ENCODE assay signal across 14 cellular contexts in genomic region chr13:102907016-102907756, GRCh38.
DNase-seq lines count a peak whose midpoint lies in the region; ATAC-seq and TF ChIP-seq lines count a peak whose summit lies in the region.
"Had no signal": no experiment of that assay in that cellular context is flagged by ENCODE, and none has a peak within 500 bp of the region (broad histone marks: within the 10 kb centered on the region; RNA-seq: fewer than 3 reads in every experiment).

No MANE protein-coding gene starts in this region.

- ATAC-seq in stimulated activated naive CD8-positive, alpha-beta T cell treated with anti-CD3 and anti-CD28 coated beads, Interleukin-15, amount 100 ng/mL, for 72 hours: peak; percentile 37
- ATAC-seq in stimulated activated naive CD8-positive, alpha-beta T cell treated with anti-CD3 and anti-CD28 coated beads, Interleukin-15, Interleukin-2, amounts not matched to agents 100 U/mL and 50 U/mL, for 24 hours: no peak
- ATAC-seq in HG02678 (IDR thresholded peaks at IDR 0.05; ENCODE audit: unreplicated experiment) (peak; percentile 70), HG03457 (IDR thresholded peaks at IDR 0.05; ENCODE audit: unreplicated experiment) (peak; percentile 54)

- H3K4me3 ChIP-seq in HAP-1 (no peak overlapping the region), esophagus squamous epithelium (no peak overlapping the region)
- H3K4me3 ChIP-seq: coronary artery, SK-N-MC had no signal

- whole genome bisulfite sequencing in esophagus squamous epithelium, 2 donors: 33% methylated on average over 2 of the region's 2 CpGs

- H3K9me3 Mint-ChIP-seq in stimulated activated naive CD8-positive, alpha-beta T cell treated with anti-CD3 and anti-CD28 coated beads, Interleukin-15, amount 100 ng/mL, for 72 hours: no peaks in the 10 kb centered on the region

- H3K4me1 ChIP-seq in HAP-1: no peaks in the 10 kb centered on the region
- peaks cover 0 to 16% (median 4%) of the 10 kb centered on the region in 3 donors for H3K4me1 ChIP-seq in esophagus squamous epithelium

- in situ Hi-C loops in HAP-1 (cut with MboI; ENCODE audit: low sequenced_read_pairs): no loop called here

- H3K9me3 ChIP-seq in HAP-1 (no peaks in the 10 kb centered on the region), esophagus squamous epithelium (no peaks in the 10 kb centered on the region)

- TF ChIP-seq POLR2A in esophagus squamous epithelium (IDR thresholded peaks at IDR 0.05): no peak

- H3K36me3 ChIP-seq in HAP-1 (replicated peaks): no peaks in the 10 kb centered on the region
- no peaks in the 10 kb centered on the region for H3K36me3 ChIP-seq in esophagus squamous epithelium
- H3K36me3 ChIP-seq: WERI-Rb-1 had no signal

- TF ChIP-seq CTCF in esophagus squamous epithelium (IDR thresholded peaks at IDR 0.05): no peak

- H3K4me3 Mint-ChIP-seq in stimulated activated naive CD8-positive, alpha-beta T cell treated with anti-CD3 and anti-CD28 coated beads, Interleukin-15, amount 100 ng/mL, for 72 hours: no peak overlapping the region

- H3K27me3 Mint-ChIP-seq in stimulated activated naive CD8-positive, alpha-beta T cell treated with anti-CD3 and anti-CD28 coated beads, Interleukin-15, amount 100 ng/mL, for 72 hours: peaks cover 13% of the 10 kb centered on the region

- intact Hi-C loops in esophagus squamous epithelium (cut with DNase I): no loop called here

- no peak overlapping the region for H3K27ac ChIP-seq in esophagus squamous epithelium
- H3K27ac ChIP-seq: coronary artery, SK-N-MC, WERI-Rb-1 had no signal

- H3K27me3 ChIP-seq in HAP-1 (ENCODE audit: low read depth): no peaks in the 10 kb centered on the region; the same call in 1 of the 2 replicates
- H3K27me3 ChIP-seq in esophagus squamous epithelium: no peaks in the 10 kb centered on the region

- no peak for DNase-seq in stimulated activated naive CD8-positive, alpha-beta T cell treated with anti-CD3 and anti-CD28 coated beads, Interleukin-15, amount 100 ng/mL, for 72 hours
- no peak for DNase-seq in stimulated activated naive CD8-positive, alpha-beta T cell treated with anti-CD3 and anti-CD28 coated beads, Interleukin-15, Interleukin-2, amounts not matched to agents 100 U/mL and 50 U/mL, for 24 hours
- DNase-seq in HAP-1 (ENCODE audit: low spot score in 2 of 2): no peak
- DNase-seq in EL: no peak
- no peak for DNase-seq in SW480 (ENCODE audit: low spot score)
- DNase-seq in esophagus squamous epithelium (lab: John Stamatoyannopoulos, UW): no peak
- DNase-seq: MM.1S, NCI-H2171, posterior cingulate gyrus, WERI-Rb-1 had no signal

- no peak overlapping the region for H3K27ac Mint-ChIP-seq in stimulated activated naive CD8-positive, alpha-beta T cell treated with anti-CD3 and anti-CD28 coated beads, Interleukin-15, amount 100 ng/mL, for 72 hours

- no peaks in the 10 kb centered on the region for H3K4me1 Mint-ChIP-seq in stimulated activated naive CD8-positive, alpha-beta T cell treated with anti-CD3 and anti-CD28 coated beads, Interleukin-15, amount 100 ng/mL, for 72 hours
